Comparison of ENCODE assay signal across 8 cellular contexts in the genomic region with DNA sequence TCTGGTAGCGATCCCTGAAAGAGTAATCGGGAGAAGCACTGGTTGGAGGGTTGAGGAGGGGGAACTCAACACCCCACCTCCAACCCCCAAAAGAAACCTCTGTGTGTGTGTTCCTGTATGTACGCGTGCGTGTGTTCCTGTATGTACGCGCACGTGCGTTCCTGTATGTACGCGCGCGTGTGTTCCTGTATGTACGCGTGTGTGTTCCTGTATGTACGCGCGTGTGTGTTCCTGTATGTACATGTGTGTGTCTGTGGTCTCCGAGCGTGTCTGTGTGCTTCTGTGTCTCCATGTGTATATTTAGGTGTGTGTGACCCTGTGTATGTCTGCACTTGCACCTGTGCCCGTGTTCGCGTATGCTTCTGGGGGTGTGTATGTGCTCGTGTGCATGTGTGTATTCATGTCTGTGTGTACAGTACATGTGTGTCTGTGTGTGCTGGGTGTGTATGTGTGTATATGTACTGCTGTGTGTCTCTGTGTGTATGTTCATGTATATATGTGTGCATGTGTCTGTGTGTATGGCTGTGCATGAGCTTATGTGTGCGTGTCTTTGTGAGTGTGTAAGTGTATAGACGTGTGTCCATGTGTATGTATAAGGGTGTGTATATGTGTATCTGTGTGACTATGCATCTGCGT. TPM values are rescaled to one million over a fixed set of nuclear protein-coding genes. Genes with fewer than 3 reads are reported as not detected.
DNase-seq lines count a peak whose midpoint lies in the region; ATAC-seq and TF ChIP-seq lines count a peak whose summit lies in the region.

No MANE protein-coding gene starts in this region.

- WGBS in adrenal gland, 4 donors = 93 to 97% (median 95%) methylated on average over 27 of the region's 27 CpGs

- no peak overlapping the region for H2AFZ ChIP-seq in fibroblast of lung (ENCODE audit: low read length)

- H3K4me3 ChIP-seq in fibroblast of lung (replicated peaks in 1 of 4; ENCODE audit: control extremely low read depth in 1 of 4, insufficient read depth in 1 of 4, low read depth in 3 of 4, low read length in 4 of 4) (no peak overlapping the region), skeletal muscle satellite cell (ENCODE audit: low read length) (peak overlapping the region; percentile 58), adrenal gland (no peak overlapping the region)

- no peaks in the 10 kb centered on the region for H3K79me2 ChIP-seq in fibroblast of lung (ENCODE audit: control insufficient read depth, insufficient read depth, low read length)

- ATAC-seq in activated B cell treated with CpG ODN at 0.5 μM for 24 hours (ENCODE audit: low read depth) (no peak), GM18519 (IDR thresholded peaks at IDR 0.05; ENCODE audit: low FRiP score, unreplicated experiment) (no peak)

- H3K4me3 Mint-ChIP-seq in Calu3 (ENCODE audit: low read depth, unreplicated experiment) (peak overlapping the region; percentile 74), activated B cell treated with CpG ODN at 0.5 μM for 24 hours (peak overlapping the region; percentile 75)

- H3K4me2 ChIP-seq in fibroblast of lung (ENCODE audit: extremely low read depth, insufficient read depth, low read length) = no peak overlapping the region
- H3K4me2 ChIP-seq in skeletal muscle satellite cell (ENCODE audit: low read length) = peak overlapping the region; percentile 76

- no peaks in the 10 kb centered on the region for H3K9me3 Mint-ChIP-seq in Calu3 (ENCODE audit: low read depth, unreplicated experiment)
- H3K9me3 Mint-ChIP-seq in activated B cell treated with CpG ODN at 0.5 μM for 24 hours = no peaks in the 10 kb centered on the region

- H3K4me1 ChIP-seq in fibroblast of lung (ENCODE audit: control insufficient read depth, extremely low read depth, insufficient read depth, low read length) (peaks cover 10% of the 10 kb centered on the region), skeletal muscle satellite cell (ENCODE audit: control insufficient read depth, insufficient read depth, low read length) (peaks cover 56% of the 10 kb centered on the region), adrenal gland (replicated peaks in 1 of 2) (peaks cover 5% of the 10 kb centered on the region in 2 donors)

- TF ChIP-seq POLR2A in adrenal gland (IDR thresholded peaks at IDR 0.05) = no peak

- H3K27me3 Mint-ChIP-seq in Calu3 (ENCODE audit: unreplicated experiment) = no peaks in the 10 kb centered on the region
- H3K27me3 Mint-ChIP-seq in activated B cell treated with CpG ODN at 0.5 μM for 24 hours = no peaks in the 10 kb centered on the region

- H3K36me3 ChIP-seq in fibroblast of lung (ENCODE audit: control insufficient read depth, insufficient read depth, low read length) = no peaks in the 10 kb centered on the region
- no peaks in the 10 kb centered on the region for H3K36me3 ChIP-seq in skeletal muscle satellite cell (ENCODE audit: insufficient read depth, low read length)
- no peaks in the 10 kb centered on the region for H3K36me3 ChIP-seq in adrenal gland (replicated peaks in 1 of 2)

- CTCF ChIA-PET in Calu3 (lab: Charles Lee) (interaction anchor here (0.8 to 2.4 kb wide), 2 partner anchors 25 to 434 kb away, joined by 5 to 13 read pairs; no protein-coding TSS in a partner anchor), activated B cell treated with CpG ODN at 0.5 μM for 24 hours (lab: Charles Lee) (no interaction called here)

- peak overlapping the region; percentile 92 for H3K27ac Mint-ChIP-seq in Calu3 (ENCODE audit: unreplicated experiment)
- peak overlapping the region; percentile 82 for H3K27ac Mint-ChIP-seq in activated B cell treated with CpG ODN at 0.5 μM for 24 hours

- H3K36me3 Mint-ChIP-seq in Calu3 (ENCODE audit: insufficient read depth, unreplicated experiment) (peaks cover 12% of the 10 kb centered on the region), activated B cell treated with CpG ODN at 0.5 μM for 24 hours (ENCODE audit: low read depth) (no peaks in the 10 kb centered on the region)

- no peaks in the 10 kb centered on the region for H4K20me1 ChIP-seq in fibroblast of lung (ENCODE audit: control insufficient read depth, extremely low read depth, insufficient read depth, low read length)

- H3K9me3 ChIP-seq in fibroblast of lung (ENCODE audit: control insufficient read depth, insufficient read depth, low read depth, low read length) (no peaks in the 10 kb centered on the region), skeletal muscle satellite cell (replicated peaks; ENCODE audit: low read length) (no peaks in the 10 kb centered on the region), adrenal gland (replicated peaks in 1 of 3) (no peaks in the 10 kb centered on the region)

- BruUV-seq in Calu3 (replicated peaks; lab: Mats Ljungman, UMichigan) = no TSS peak

- TF ChIP-seq CTCF in Calu3 (IDR thresholded peaks at IDR 0.05; ENCODE audit: unreplicated experiment) (no peak), activated B cell treated with CpG ODN at 0.5 μM for 24 hours (IDR thresholded peaks at IDR 0.05) (no peak), fibroblast of lung (conservative IDR thresholded peaks at IDR 0.05 in 1 of 2, IDR thresholded peaks at IDR 0.05 in 1 of 2; ENCODE audit: low read depth in 1 of 2, low read length in 2 of 2) (no peak), adrenal gland (IDR thresholded peaks at IDR 0.05) (no peak)

- H3K4me1 Mint-ChIP-seq in Calu3 (ENCODE audit: low read depth, unreplicated experiment) (peaks cover 41% of the 10 kb centered on the region), activated B cell treated with CpG ODN at 0.5 μM for 24 hours (peaks cover 23% of the 10 kb centered on the region)

- no peak for DNase-seq in Calu3
- no peak for DNase-seq in activated B cell treated with CpG ODN at 0.5 μM for 24 hours
- DNase-seq in fibroblast of lung (ENCODE audit: low read depth in 2 of 2) = no peak
- no peak for DNase-seq in adrenal gland
- DNase-seq in activated gamma-delta T cell (lab: John Stamatoyannopoulos, UW) = no peak
- no peak for DNase-seq in 8988T

- H3K9ac ChIP-seq in fibroblast of lung (ENCODE audit: insufficient read depth, low read length) (no peak overlapping the region), skeletal muscle satellite cell (ENCODE audit: low read depth, low read length) (peak overlapping the region; percentile 83)

- intact Hi-C loops in Calu3 (cut with micrococcal nuclease; ENCODE audit: unreplicated experiment) (no loop called here), activated B cell treated with CpG ODN at 0.5 μM for 24 hours (cut with micrococcal nuclease) (loop anchor here (2.0 kb wide), 2 partner anchors 23 to 43 kb away; a partner anchor contains a TSS), adrenal gland (cut with DNase I) (no loop called here)

- H3K27me3 ChIP-seq in fibroblast of lung (ENCODE audit: control insufficient read depth, insufficient read depth, low read length) (no peaks in the 10 kb centered on the region), skeletal muscle satellite cell (ENCODE audit: control insufficient read depth, insufficient read depth, low read length) (no peaks in the 10 kb centered on the region), adrenal gland (no peaks in the 10 kb centered on the region)

- H3K27ac ChIP-seq in fibroblast of lung (ENCODE audit: insufficient read depth, low read length) (peak overlapping the region; percentile 88), adrenal gland (peak overlapping the region in 1 of 5 donors; percentile 67)

- POLR2A ChIA-PET in activated B cell treated with CpG ODN at 0.5 μM for 24 hours (lab: Charles Lee) = interaction anchor here (1.2 to 5.8 kb wide), 3 partner anchors 8 to 47 kb away, joined by 3 to 68 read pairs (median 3); a partner anchor contains a TSS

RNA-seq across cellular contexts. Expression of a gene that starts 42.9 kb away (rescaled TPM):
- total RNA-seq in Calu3 (2022) (140 and 161 TPM in 2 replicates), activated B cell treated with CpG ODN at 0.5 μM for 24 hours (134 and 151 TPM in 2 replicates), fibroblast of lung (39.0 and 96.1 TPM in 2 replicates), adrenal gland (10 to 100 TPM; 14.4 to 70.2 (median 38.9) TPM)
- polyA plus RNA-seq in fibroblast of lung (105 and 140 TPM in 2 replicates), adrenal gland (10 to 100 TPM; 14.9 to 25.2 (median 18.0) TPM)
- polyA plus RNA-seq in fibroblast of lung (2012) = 81.6 and 107 TPM in 2 replicates
- 181 and 546 TPM in 2 replicates for polyA minus RNA-seq in fibroblast of lung (ENCODE audit: low replicate concordance)
- 40.1 and 64.7 TPM in 2 replicates for total RNA-seq in skeletal muscle satellite cell (2012; rRNA removed)
